Comparison of ENCODE assay signal across 8 cellular contexts in the genomic region with DNA sequence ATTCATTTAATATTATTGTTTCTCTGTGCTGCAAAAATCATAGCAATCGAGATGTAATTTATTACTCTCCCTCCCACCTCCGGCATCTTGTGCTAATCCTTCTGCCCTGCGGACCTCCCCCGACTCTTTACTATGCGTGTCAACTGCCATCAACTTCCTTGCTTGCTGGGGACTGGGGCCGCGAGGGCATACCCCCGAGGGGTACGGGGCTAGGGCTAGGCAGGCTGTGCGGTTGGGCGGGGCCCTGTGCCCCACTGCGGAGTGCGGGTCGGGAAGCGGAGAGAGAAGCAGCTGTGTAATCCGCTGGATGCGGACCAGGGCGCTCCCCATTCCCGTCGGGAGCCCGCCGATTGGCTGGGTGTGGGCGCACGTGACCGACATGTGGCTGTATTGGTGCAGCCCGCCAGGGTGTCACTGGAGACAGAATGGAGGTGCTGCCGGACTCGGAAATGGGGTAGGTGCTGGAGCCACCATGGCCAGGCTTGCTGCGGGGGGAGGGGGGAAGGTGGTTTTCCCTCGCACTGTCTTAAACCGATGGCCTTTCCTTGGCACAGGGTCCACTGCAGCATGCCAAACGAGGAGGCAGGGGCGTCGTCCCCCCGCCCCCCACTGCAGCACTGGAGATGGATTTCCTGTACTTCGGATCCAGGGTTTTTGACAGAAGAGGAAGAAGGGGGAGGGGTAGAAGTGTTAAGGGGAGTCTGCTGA. TPM values are rescaled to one million over a fixed set of nuclear protein-coding genes. Genes with fewer than 3 reads are reported as not detected.
DNase-seq lines count a peak whose midpoint lies in the region; ATAC-seq, FAIRE-seq and TF ChIP-seq lines count a peak whose summit lies in the region.

A gene (plus strand): TSS at position 414 of the 708 bp plus-strand sequence. CDS start 17,006 bp downstream, outside the sequence.

- ATAC-seq in GM18873 (IDR thresholded peaks at IDR 0.05; ENCODE audit: low FRiP score, unreplicated experiment): peak; percentile 98
- peak; percentile 100 for ATAC-seq in HG03108 (IDR thresholded peaks at IDR 0.05; ENCODE audit: unreplicated experiment)

- intact Hi-C loops in kidney (cut with DNase I): no loop called here

- H3K27ac ChIP-seq in AG04450 (ENCODE audit: low read depth, low read length): no peak within 1 kb of the TSS
- peak within 1 kb of the TSS; percentile 57 to 61 for H3K27ac ChIP-seq in kidney (ENCODE audit: low read depth in 2 of 2, low read length in 2 of 2)

- H3K9me3 ChIP-seq in AG04450 (ENCODE audit: control insufficient read depth, insufficient read depth, low read length): no peaks in the 10 kb centered on the region
- no peaks in the 10 kb centered on the region for H3K9me3 ChIP-seq in kidney (ENCODE audit: control insufficient read depth in 1 of 2, low read length in 2 of 2)

- POLR2A ChIA-PET in AG04450 (lab: Yijun Ruan, JAX): no interaction called here

- peaks cover 2 to 9% of the 10 kb centered on the region in 2 donors for H3K4me1 ChIP-seq in kidney (ENCODE audit: control insufficient read depth in 1 of 2, insufficient read depth in 1 of 2, low read depth in 1 of 2, low read length in 2 of 2)

- H3K9ac ChIP-seq in kidney (ENCODE audit: low read length in 2 of 2): peak within 1 kb of the TSS; percentile 29 to 77

- CTCF ChIA-PET in AG04450 (lab: Charles Lee): interaction anchor here (1.0 to 3.3 kb wide), 5 partner anchors 20 to 186 kb away, joined by 3 to 25 read pairs (median 11); no protein-coding TSS in a partner anchor

- H3K27me3 ChIP-seq in AG04450 (ENCODE audit: control insufficient read depth, insufficient read depth, low read length): no peaks in the 10 kb centered on the region

- peak; percentile 66 for DNase-seq in AG04450 (ENCODE audit: low read depth, low spot score)
- DNase-seq in NCI-H446 treated with DMSO at 0.1 percent for 48 hours (lab: John Stamatoyannopoulos, UW): peak; percentile 76
- DNase-seq in activated CD4-positive, alpha-beta T cell treated with anti-CD3 and anti-CD28 coated beads for 1 hour: peak; percentile 56
- DNase-seq in cerebellum (ENCODE audit: low spot score): peak; percentile 86
- peak; percentile 97 for DNase-seq in kidney
- DNase-seq in stimulated activated CD4-positive, alpha-beta T cell treated with anti-CD3 and anti-CD28 coated beads, Interleukin-12 subunit alpha, Interleukin-12 subunit beta, amount 100 ng/mL, for 48 hours (ENCODE audit: low read depth in 2 of 3, low spot score in 1 of 3): peak; percentile 73 to 83 (median 77)

- peak within 1 kb of the TSS; percentile 94 for H3K4me3 ChIP-seq in AG04450 (ENCODE audit: low read depth, low read length)
- peak within 1 kb of the TSS; percentile 89 to 93 for H3K4me3 ChIP-seq in kidney (ENCODE audit: low read length in 2 of 2)

- H3K36me3 ChIP-seq in kidney (ENCODE audit: control insufficient read depth in 1 of 2, insufficient read depth in 2 of 2, low read length in 2 of 2): no peaks in the 10 kb centered on the region

- FAIRE-seq in kidney (lab: Jason Lieb, UNC): no peak

- no peak for TF ChIP-seq CTCF in AG04450 (IDR thresholded peaks at IDR 0.05; ENCODE audit: low read depth, low read length)
- no peak for TF ChIP-seq CTCF in kidney (IDR thresholded peaks at IDR 0.05; ENCODE audit: borderline replicate concordance, extremely low read depth, insufficient read depth)

RNA-seq across cellular contexts. Expression of the gene that starts here (rescaled TPM):
- polyA plus RNA-seq in AG04450 (2011; rRNA removed) (16.0 and 25.7 TPM in 2 replicates), kidney (ENCODE audit: insufficient read depth, low read depth, low replicate concordance) (2.7 TPM)
- 43.6 and 68.5 TPM in 2 replicates for polyA minus RNA-seq in AG04450 (2011; rRNA and poly(A)+ RNA removed)
- total RNA-seq in cerebellum (293 TPM), kidney (44.9 TPM)
